In genomic region chr18:13158428-13158827, GRCh38 we compare ENCODE assay signal across 28 cellular contexts.
"Had no signal": no experiment of that assay in that cellular context is flagged by ENCODE, and none has a peak within 500 bp of the region (broad histone marks: within the 10 kb centered on the region; RNA-seq: fewer than 3 reads in every experiment).

No MANE protein-coding gene starts in this region.

- ATAC-seq: effector memory CD8-positive, alpha-beta T cell; esophagus mucosa; foreskin keratinocyte; gastrocnemius medialis; gastroesophageal sphincter; heart left ventricle; heart right ventricle had no signal

- DNase-seq: colonic mucosa; cortex of kidney; dermis blood vessel endothelial cell; dorsolateral prefrontal cortex; effector CD4-positive, alpha-beta T cell; effector CD8-positive, alpha-beta T cell; effector memory CD4-positive, alpha-beta T cell; effector memory CD8-positive, alpha-beta T cell; erythroblast; esophagus squamous epithelium; foreskin fibroblast; foreskin keratinocyte; foreskin melanocyte; gastrocnemius medialis; glutamatergic neuron; head of caudate nucleus; heart left ventricle; heart right ventricle had no signal

- H3K4me3 Mint-ChIP-seq: dendritic cell treated with granulocyte-macrophage colony-stimulating factor and Interleukin-4, amounts not matched to agents 40 ng/mL and 50 ng/mL, for 4 days; effector memory CD8-positive, alpha-beta T cell had no signal

- H3K27me3 ChIP-seq: colonic mucosa, dorsolateral prefrontal cortex, esophagus muscularis mucosa, esophagus squamous epithelium, foreskin keratinocyte, gastrocnemius medialis, gastroesophageal sphincter, heart left ventricle had no signal

- H3K27ac ChIP-seq: colonic mucosa, coronary artery, dorsolateral prefrontal cortex, epithelial cell of prostate, esophagus muscularis mucosa, esophagus squamous epithelium, foreskin keratinocyte, gastrocnemius medialis, gastroesophageal sphincter, heart left ventricle, heart right ventricle had no signal

- FAIRE-seq: colon, endometrium, endothelial cell of umbilical vein, frontal cortex had no signal

- H3K4me1 ChIP-seq: colonic mucosa, esophagus muscularis mucosa, esophagus squamous epithelium, foreskin keratinocyte, gastrocnemius medialis, gastroesophageal sphincter, heart left ventricle had no signal

- H3K27ac Mint-ChIP-seq: dendritic cell treated with granulocyte-macrophage colony-stimulating factor and Interleukin-4, amounts not matched to agents 40 ng/mL and 50 ng/mL, for 4 days; effector memory CD8-positive, alpha-beta T cell had no signal

- H3K9me3 ChIP-seq: colonic mucosa, gastrocnemius medialis had no signal

- H3K4me3 ChIP-seq: colonic mucosa, coronary artery, dorsolateral prefrontal cortex, esophagus muscularis mucosa, esophagus squamous epithelium, gastrocnemius medialis, gastroesophageal sphincter, heart left ventricle, heart right ventricle had no signal

- H3K36me3 ChIP-seq: colonic mucosa, esophagus muscularis mucosa, esophagus squamous epithelium, gastrocnemius medialis, gastroesophageal sphincter, heart left ventricle, heart right ventricle had no signal
